20 cellular contexts compared by ENCODE assay signal in genomic region chr3:189502676-189503257, GRCh38.
DNase-seq lines count a peak whose midpoint lies in the region; ATAC-seq and FAIRE-seq lines count a peak whose summit lies in the region.
"Had no signal": no experiment of that assay in that cellular context is flagged by ENCODE, and none has a peak within 500 bp of the region (broad histone marks: within the 10 kb centered on the region; RNA-seq: fewer than 3 reads in every experiment).

No MANE protein-coding gene starts in this region.

- no peak for ATAC-seq in CD4-positive, CD25-positive, alpha-beta regulatory T cell (ENCODE audit: low read depth in 2 of 2)
- ATAC-seq in stimulated activated effector memory CD8-positive, alpha-beta T cell treated with anti-CD3 and anti-CD28 coated beads, Interleukin-12 subunit alpha, Interleukin-12 subunit beta, amount 100 ng/mL, for 72 hours = peak; percentile 74
- ATAC-seq in GM19351 (IDR thresholded peaks at IDR 0.05; ENCODE audit: unreplicated experiment) = no peak
- ATAC-seq: PC-3 had no signal

- peaks cover 0 to 5% of the 10 kb centered on the region in 2 experiments for H3K9me3 ChIP-seq in CD4-positive, CD25-positive, alpha-beta regulatory T cell (ENCODE audit: control insufficient read depth in 2 of 2, low read length in 2 of 2)

- H3K27ac ChIP-seq in CD4-positive, CD25-positive, alpha-beta regulatory T cell (ENCODE audit: insufficient read depth, low read length, poor library complexity, severe bottlenecking) = no peak overlapping the region
- H3K27ac ChIP-seq: HL-60, RWPE1 had no signal

- H3K4me3 Mint-ChIP-seq in CD4-positive, CD25-positive, alpha-beta regulatory T cell = no peak overlapping the region
- peak overlapping the region; percentile 3 for H3K4me3 Mint-ChIP-seq in T-helper 2 cell treated with Interferon-gamma antibody and Interleukin-4, amounts not matched to agents 5 μg/mL and 100 μg/mL, for 36 hours
- H3K4me3 Mint-ChIP-seq in stimulated activated effector memory CD8-positive, alpha-beta T cell treated with anti-CD3 and anti-CD28 coated beads, Interleukin-12 subunit alpha, Interleukin-12 subunit beta, amount 100 ng/mL, for 72 hours = peak overlapping the region; percentile 5
- H3K4me3 Mint-ChIP-seq: CD4-positive, alpha-beta T cell had no signal

- peaks cover 10% of the 10 kb centered on the region for H3K4me1 ChIP-seq in CD4-positive, CD25-positive, alpha-beta regulatory T cell (ENCODE audit: control insufficient read depth, insufficient read depth, low read length, poor library complexity, severe bottlenecking)

- peak in 1 of 3 donors; percentile 8 for DNase-seq in CD4-positive, CD25-positive, alpha-beta regulatory T cell
- no peak for DNase-seq in GM18507 (ENCODE audit: extremely low spot score, insufficient read length, low read depth)
- DNase-seq in T-helper 2 cell treated with Interferon-gamma antibody and Interleukin-4, amounts not matched to agents 5 μg/mL and 100 μg/mL, for 36 hours (ENCODE audit: low spot score) = peak; percentile 50
- DNase-seq in stimulated activated effector memory CD8-positive, alpha-beta T cell treated with anti-CD3 and anti-CD28 coated beads, Interleukin-12 subunit alpha, Interleukin-12 subunit beta, amount 100 ng/mL, for 72 hours (ENCODE audit: low spot score in 2 of 2) = no peak
- no peak for DNase-seq in NCI-H524 treated with DMSO at 0.1 percent for 48 hours (lab: John Stamatoyannopoulos, UW)
- no peak for DNase-seq in nucleus accumbens (lab: John Stamatoyannopoulos, UW)
- DNase-seq: Calu3; CD4-positive, alpha-beta T cell; DMS53; H7; MV-4-11; NCI-H1417; NCI-H187 treated with DMSO at 0.1 percent for 48 hours; NCI-H446; NCI-H748 treated with DMSO at 0.1 percent for 48 hours; PC-3 had no signal

- peak overlapping the region in 1 of 3 donors; percentile 68 for H3K27ac Mint-ChIP-seq in CD4-positive, CD25-positive, alpha-beta regulatory T cell
- no peak overlapping the region for H3K27ac Mint-ChIP-seq in T-helper 2 cell treated with Interferon-gamma antibody and Interleukin-4, amounts not matched to agents 5 μg/mL and 100 μg/mL, for 36 hours
- H3K27ac Mint-ChIP-seq in stimulated activated effector memory CD8-positive, alpha-beta T cell treated with anti-CD3 and anti-CD28 coated beads, Interleukin-12 subunit alpha, Interleukin-12 subunit beta, amount 100 ng/mL, for 72 hours = peak overlapping the region; percentile 19
- H3K27ac Mint-ChIP-seq: CD4-positive, alpha-beta T cell had no signal

- peaks cover 0 to 7% (median 4%) of the 10 kb centered on the region in 7 donors for H3K9me3 Mint-ChIP-seq in CD4-positive, CD25-positive, alpha-beta regulatory T cell
- peaks cover 18% of the 10 kb centered on the region for H3K9me3 Mint-ChIP-seq in T-helper 2 cell treated with Interferon-gamma antibody and Interleukin-4, amounts not matched to agents 5 μg/mL and 100 μg/mL, for 36 hours
- H3K9me3 Mint-ChIP-seq in stimulated activated effector memory CD8-positive, alpha-beta T cell treated with anti-CD3 and anti-CD28 coated beads, Interleukin-12 subunit alpha, Interleukin-12 subunit beta, amount 100 ng/mL, for 72 hours = peaks cover 5% of the 10 kb centered on the region

- H3K36me3 ChIP-seq in CD4-positive, CD25-positive, alpha-beta regulatory T cell (ENCODE audit: control insufficient read depth, insufficient read depth, low read length) = no peaks in the 10 kb centered on the region

- H3K36me3 Mint-ChIP-seq in CD4-positive, CD25-positive, alpha-beta regulatory T cell = no peaks in the 10 kb centered on the region
- peaks cover 19% of the 10 kb centered on the region for H3K36me3 Mint-ChIP-seq in T-helper 2 cell treated with Interferon-gamma antibody and Interleukin-4, amounts not matched to agents 5 μg/mL and 100 μg/mL, for 36 hours (ENCODE audit: low read depth)
- no peaks in the 10 kb centered on the region for H3K36me3 Mint-ChIP-seq in stimulated activated effector memory CD8-positive, alpha-beta T cell treated with anti-CD3 and anti-CD28 coated beads, Interleukin-12 subunit alpha, Interleukin-12 subunit beta, amount 100 ng/mL, for 72 hours

- peak overlapping the region; percentile 16 for H3K4me3 ChIP-seq in CD4-positive, CD25-positive, alpha-beta regulatory T cell (ENCODE audit: low read depth, low read length)

- H3K27me3 Mint-ChIP-seq in CD4-positive, CD25-positive, alpha-beta regulatory T cell = no peaks in the 10 kb centered on the region
- no peaks in the 10 kb centered on the region for H3K27me3 Mint-ChIP-seq in T-helper 2 cell treated with Interferon-gamma antibody and Interleukin-4, amounts not matched to agents 5 μg/mL and 100 μg/mL, for 36 hours (ENCODE audit: low read depth)
- H3K27me3 Mint-ChIP-seq: CD4-positive, alpha-beta T cell had no signal

- H3K4me1 Mint-ChIP-seq in CD4-positive, CD25-positive, alpha-beta regulatory T cell = peaks cover 11 to 27% (median 21%) of the 10 kb centered on the region in 4 donors
- H3K4me1 Mint-ChIP-seq in T-helper 2 cell treated with Interferon-gamma antibody and Interleukin-4, amounts not matched to agents 5 μg/mL and 100 μg/mL, for 36 hours (ENCODE audit: low read depth) = peaks cover 31% of the 10 kb centered on the region
- peaks cover 20% of the 10 kb centered on the region for H3K4me1 Mint-ChIP-seq in stimulated activated effector memory CD8-positive, alpha-beta T cell treated with anti-CD3 and anti-CD28 coated beads, Interleukin-12 subunit alpha, Interleukin-12 subunit beta, amount 100 ng/mL, for 72 hours

- H3K27me3 ChIP-seq in CD4-positive, CD25-positive, alpha-beta regulatory T cell (ENCODE audit: control insufficient read depth, insufficient read depth, low read length) = no peaks in the 10 kb centered on the region

- peak; percentile 36 for FAIRE-seq in GM18507 (lab: Jason Lieb, UNC)
- FAIRE-seq: HTR-8/SVneo had no signal

Comparison
In these comparisons a context has a peak if more than half of its experiments do, and no peak if none do; other contexts are left out.
1. H3K4me3 Mint-ChIP-seq: peak in T-helper 2 cell treated with Interferon-gamma antibody and Interleukin-4, amounts not matched to agents 5 μg/mL and 100 μg/mL, for 36 hours (single experiment) and stimulated activated effector memory CD8-positive, alpha-beta T cell treated with anti-CD3 and anti-CD28 coated beads, Interleukin-12 subunit alpha, Interleukin-12 subunit beta, amount 100 ng/mL, for 72 hours (single experiment); none in CD4-positive, CD25-positive, alpha-beta regulatory T cell (0 of 4).